Comparison of ENCODE assay signal across 10 cellular contexts in the genomic region with DNA sequence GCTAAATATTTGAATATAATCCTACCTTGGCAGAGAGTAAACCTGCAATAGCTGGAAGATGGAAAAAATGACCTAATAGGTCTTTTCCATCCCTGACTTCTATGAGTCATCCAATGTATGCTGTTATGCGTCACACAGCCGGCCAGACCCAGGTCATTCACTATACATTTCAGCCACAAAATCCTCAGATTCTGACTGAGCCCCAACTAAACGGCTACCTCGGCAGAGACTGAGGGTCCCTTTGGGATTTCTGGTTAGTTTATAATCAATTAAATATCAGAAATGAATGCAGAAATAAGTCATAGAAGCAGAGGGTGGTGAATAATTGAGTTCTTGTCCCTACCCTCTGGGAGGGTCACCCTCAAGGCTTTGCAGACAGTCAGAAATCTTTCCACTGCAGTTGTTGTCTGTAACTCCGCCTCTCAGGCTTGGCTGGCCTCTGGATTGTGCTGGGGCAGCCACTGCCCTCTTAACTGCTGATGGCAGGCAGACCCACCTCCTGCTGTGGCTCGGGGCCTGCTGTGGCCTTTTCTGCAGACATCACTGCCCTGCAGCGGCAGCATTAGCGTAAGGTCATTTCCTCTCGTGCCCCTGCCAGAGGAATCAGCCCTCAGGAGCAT.
DNase-seq lines count a peak whose midpoint lies in the region; ATAC-seq and TF ChIP-seq lines count a peak whose summit lies in the region.
"Had no signal": no experiment of that assay in that cellular context is flagged by ENCODE, and none has a peak within 500 bp of the region (broad histone marks: within the 10 kb centered on the region; RNA-seq: fewer than 3 reads in every experiment).

No MANE protein-coding gene starts in this region.

- no peak for ATAC-seq in activated CD4-positive, alpha-beta T cell treated with anti-CD3 and anti-CD28 coated beads for 36 hours

- H3K27ac Mint-ChIP-seq in activated CD4-positive, alpha-beta T cell treated with anti-CD3 and anti-CD28 coated beads for 36 hours, result no peak overlapping the region
- H3K27ac Mint-ChIP-seq in activated CD4-positive, alpha-beta T cell treated with anti-CD3 and anti-CD28 coated beads, Interleukin-2, amount 10 ng/mL, durations not matched to agents 24 days and 14 days, result no peak overlapping the region

- intact Hi-C loops in activated CD4-positive, alpha-beta T cell treated with anti-CD3 and anti-CD28 coated beads for 36 hours (cut with DNase I, micrococcal nuclease), result no loop called here
- intact Hi-C loops in activated CD4-positive, alpha-beta T cell treated with anti-CD3 and anti-CD28 coated beads, Interleukin-2, amount 10 ng/mL, durations not matched to agents 24 days and 14 days (cut with micrococcal nuclease), result no loop called here

- no peak overlapping the region for H3K4me3 ChIP-seq in kidney epithelial cell (ENCODE audit: low read depth, low read length)

- CTCF ChIA-PET in activated CD4-positive, alpha-beta T cell treated with anti-CD3 and anti-CD28 coated beads for 36 hours (lab: Charles Lee), result no interaction called here

- POLR2A ChIA-PET in activated CD4-positive, alpha-beta T cell treated with anti-CD3 and anti-CD28 coated beads for 36 hours (lab: Charles Lee), result no interaction called here

- peaks cover 2% of the 10 kb centered on the region for H3K36me3 Mint-ChIP-seq in activated CD4-positive, alpha-beta T cell treated with anti-CD3 and anti-CD28 coated beads for 36 hours (ENCODE audit: low read depth)
- no peaks in the 10 kb centered on the region for H3K36me3 Mint-ChIP-seq in activated CD4-positive, alpha-beta T cell treated with anti-CD3 and anti-CD28 coated beads, Interleukin-2, amount 10 ng/mL, durations not matched to agents 24 days and 14 days (ENCODE audit: low read depth)

- H3K4me3 Mint-ChIP-seq in activated CD4-positive, alpha-beta T cell treated with anti-CD3 and anti-CD28 coated beads for 36 hours, result no peak overlapping the region
- H3K4me3 Mint-ChIP-seq in activated CD4-positive, alpha-beta T cell treated with anti-CD3 and anti-CD28 coated beads, Interleukin-2, amount 10 ng/mL, durations not matched to agents 24 days and 14 days, result no peak overlapping the region

- no peaks in the 10 kb centered on the region for H3K27me3 ChIP-seq in kidney epithelial cell (ENCODE audit: control insufficient read depth, insufficient read depth, low read length)

- H3K36me3 ChIP-seq in kidney epithelial cell (ENCODE audit: control insufficient read depth, insufficient read depth, low read length), result no peaks in the 10 kb centered on the region

- no peaks in the 10 kb centered on the region for H3K4me1 Mint-ChIP-seq in activated CD4-positive, alpha-beta T cell treated with anti-CD3 and anti-CD28 coated beads for 36 hours
- H3K4me1 Mint-ChIP-seq in activated CD4-positive, alpha-beta T cell treated with anti-CD3 and anti-CD28 coated beads, Interleukin-2, amount 10 ng/mL, durations not matched to agents 24 days and 14 days, result no peaks in the 10 kb centered on the region

- peaks cover 8% of the 10 kb centered on the region for H3K9me3 Mint-ChIP-seq in activated CD4-positive, alpha-beta T cell treated with anti-CD3 and anti-CD28 coated beads for 36 hours (ENCODE audit: low read depth)
- no peaks in the 10 kb centered on the region for H3K9me3 Mint-ChIP-seq in activated CD4-positive, alpha-beta T cell treated with anti-CD3 and anti-CD28 coated beads, Interleukin-2, amount 10 ng/mL, durations not matched to agents 24 days and 14 days

- DNase-seq in Ammon's horn (ENCODE audit: low spot score), result peak; percentile 7
- peak; percentile 87 for DNase-seq in HPDE6-E6E7 (ENCODE audit: extremely low spot score)
- DNase-seq in amniotic stem cell (lab: John Stamatoyannopoulos, UW), result peak; percentile 43
- peak; percentile 16 for DNase-seq in kidney epithelial cell (ENCODE audit: low read depth)
- DNase-seq in activated CD4-positive, alpha-beta T cell treated with anti-CD3 and anti-CD28 coated beads for 36 hours, result no peak
- DNase-seq in activated CD4-positive, alpha-beta T cell treated with anti-CD3 and anti-CD28 coated beads, Interleukin-2, amount 10 ng/mL, durations not matched to agents 24 days and 14 days, result no peak
- DNase-seq in activated CD8-positive, alpha-beta memory T cell treated with anti-CD3 and anti-CD28 coated beads, Interleukin-2, amount 50 U/mL, for 4 hours, result no peak
- DNase-seq in activated gamma-delta T cell (lab: John Stamatoyannopoulos, UW), result no peak
- DNase-seq: DMS153, SIG-M5 had no signal

- TF ChIP-seq CTCF in kidney epithelial cell (IDR thresholded peaks at IDR 0.05; ENCODE audit: insufficient read depth, low read length, poor library complexity, severe bottlenecking), result no peak

- H3K27me3 Mint-ChIP-seq in activated CD4-positive, alpha-beta T cell treated with anti-CD3 and anti-CD28 coated beads for 36 hours, result peaks cover 2% of the 10 kb centered on the region
- H3K27me3 Mint-ChIP-seq in activated CD4-positive, alpha-beta T cell treated with anti-CD3 and anti-CD28 coated beads, Interleukin-2, amount 10 ng/mL, durations not matched to agents 24 days and 14 days, result no peaks in the 10 kb centered on the region

Comparison
In these comparisons a context has a peak if more than half of its experiments do, and no peak if none do; other contexts are left out.
1. DNase-seq: peak in Ammon's horn (single experiment), HPDE6-E6E7 (single experiment), amniotic stem cell (single experiment) and kidney epithelial cell (single experiment); none in activated CD4-positive, alpha-beta T cell treated with anti-CD3 and anti-CD28 coated beads for 36 hours (single experiment), activated CD4-positive, alpha-beta T cell treated with anti-CD3 and anti-CD28 coated beads, Interleukin-2, amount 10 ng/mL, durations not matched to agents 24 days and 14 days (single experiment), activated CD8-positive, alpha-beta memory T cell treated with anti-CD3 and anti-CD28 coated beads, Interleukin-2, amount 50 U/mL, for 4 hours (single experiment) and activated gamma-delta T cell (single experiment).